ENCODE assay signal across 17 cellular contexts in genomic region chr5:102731704-102732103, GRCh38. TPM values are rescaled to one million over a fixed set of nuclear protein-coding genes. Genes with fewer than 3 reads are reported as not detected.
DNase-seq lines count a peak whose midpoint lies in the region; ATAC-seq, FAIRE-seq and TF ChIP-seq lines count a peak whose summit lies in the region.
"Had no signal": no experiment of that assay in that cellular context is flagged by ENCODE, and none has a peak within 500 bp of the region (broad histone marks: within the 10 kb centered on the region; RNA-seq: fewer than 3 reads in every experiment).

No MANE protein-coding gene starts in this region.

- in situ Hi-C loops in HepG2 (cut with HindIII; ENCODE audit: extremely low pct_ligation_motif_present, low pct_unique_long_range_greater_than_20kb) = no loop called here

- no peaks in the 10 kb centered on the region for H3K36me3 ChIP-seq in HepG2 (replicated peaks in 1 of 2; ENCODE audit: control insufficient read depth in 1 of 2, insufficient read depth in 2 of 2, low read length in 2 of 2)
- H3K36me3 ChIP-seq in right lobe of liver = no peaks in the 10 kb centered on the region
- no peaks in the 10 kb centered on the region for H3K36me3 ChIP-seq in effector memory CD4-positive, alpha-beta T cell (ENCODE audit: control insufficient read depth, insufficient read depth, low read length)
- H3K36me3 ChIP-seq: BLaER1 treated with 17β-estradiol and CSF1 and Interleukin-3, amounts not matched to agents 10 nM and 100 nM; HAP-1 had no signal

- intact Hi-C loops in HepG2 (cut with micrococcal nuclease; ENCODE audit: unreplicated experiment) = no loop called here
- intact Hi-C loops in right lobe of liver (cut with DNase I) = no loop called here

- H3K4me3 ChIP-seq in HepG2 (replicated peaks in 1 of 3; ENCODE audit: insufficient read depth in 1 of 3, low read depth in 2 of 3, low read length in 3 of 3) (no peak overlapping the region), right lobe of liver (no peak overlapping the region)
- no peak overlapping the region for H3K4me3 ChIP-seq in effector memory CD4-positive, alpha-beta T cell (ENCODE audit: insufficient read depth, low read depth, low read length, poor library complexity, severe bottlenecking)
- H3K4me3 ChIP-seq: BLaER1 treated with 17β-estradiol and CSF1 and Interleukin-3, amounts not matched to agents 10 nM and 100 nM; GM23338; HAP-1 had no signal

- H3K4me2 ChIP-seq in HepG2 (ENCODE audit: low read depth, low read length) (no peak overlapping the region), H9 (ENCODE audit: insufficient read depth, insufficient read length, low read length) (no peak overlapping the region)
- H3K4me2 ChIP-seq: BLaER1 treated with 17β-estradiol and CSF1 and Interleukin-3, amounts not matched to agents 10 nM and 100 nM; GM23338 had no signal

- H3K23ac ChIP-seq in H9 (ENCODE audit: insufficient read length, low read depth, low read length) = no peak overlapping the region

- H3K4me3 Mint-ChIP-seq in H9 = no peak overlapping the region
- H3K4me3 Mint-ChIP-seq: CD4-positive, CD25-positive, alpha-beta regulatory T cell; GM23338 had no signal

- H3K4me1 Mint-ChIP-seq in H9 = no peaks in the 10 kb centered on the region
- H3K4me1 Mint-ChIP-seq: CD4-positive, CD25-positive, alpha-beta regulatory T cell; GM23338 had no signal

- H3K14ac ChIP-seq in H9 (ENCODE audit: insufficient read depth, low read length) = no peak overlapping the region

- CTCF ChIA-PET in HepG2 (lab: Yijun Ruan, JAX; ENCODE audit: low intra/inter-chr PET ratio, low total read pairs) = no interaction called here

- WGBS in HepG2 (ENCODE audit: low lambda C conversion rate) = 0% methylated on average over 1 of the region's 1 CpG
- 5% methylated on average over 1 of the region's 1 CpG for WGBS in right lobe of liver (ENCODE audit: insufficient coverage, low coverage, low lambda C conversion rate, missing lambda C conversion rate)
- no CpG with 5 or more reads among the region's 1 CpG for WGBS in H9 (ENCODE audit: extremely low coverage, insufficient read length, low lambda C conversion rate)

- H3K9ac ChIP-seq in HepG2 (ENCODE audit: insufficient read depth, low read depth, low read length) (no peak overlapping the region), H9 (ENCODE audit: extremely low read depth, insufficient read length, low read length) (no peak overlapping the region)
- H3K9ac ChIP-seq: BLaER1 treated with 17β-estradiol and CSF1 and Interleukin-3, amounts not matched to agents 10 nM and 100 nM had no signal

- no peak overlapping the region for H2BK20ac ChIP-seq in H9 (ENCODE audit: low read depth, low read length, poor library complexity, severe bottlenecking)

- H3K27ac ChIP-seq in HepG2 (ENCODE audit: extremely low read length, insufficient read depth, low read length) (no peak overlapping the region), right lobe of liver (no peak overlapping the region), H9 (ENCODE audit: insufficient read length, low read depth, low read length) (no peak overlapping the region)
- H3K27ac ChIP-seq in effector memory CD4-positive, alpha-beta T cell (ENCODE audit: insufficient read depth, low read length, poor library complexity, severe bottlenecking) = no peak overlapping the region
- H3K27ac ChIP-seq: BLaER1 treated with 17β-estradiol and CSF1 and Interleukin-3, amounts not matched to agents 10 nM and 100 nM had no signal

- no peak overlapping the region for H3K56ac ChIP-seq in H9 (ENCODE audit: insufficient read length, low read depth, low read length)

- peaks cover 0 to 4% (median 0%) of the 10 kb centered on the region in 3 experiments; a peak in 1 of 7 replicates for H3K36me3 Mint-ChIP-seq in H9 (ENCODE audit: insufficient read depth in 1 of 3, low read depth in 3 of 3)
- H3K36me3 Mint-ChIP-seq: CD4-positive, CD25-positive, alpha-beta regulatory T cell had no signal

- ATAC-seq in HepG2 (0 out of 3 replicates have a peak, but pooled peaks have one; percentile 35), right lobe of liver (no peak), left lobe of liver (peak; percentile 48), GM19452 (IDR thresholded peaks at IDR 0.05; ENCODE audit: unreplicated experiment) (no peak)
- ATAC-seq: GM23338 had no signal

- POLR2A ChIA-PET in HepG2 (lab: Yijun Ruan, JAX) = no interaction called here

- no peak overlapping the region for H2BK5ac ChIP-seq in H9 (ENCODE audit: insufficient read length, low read length)

- FAIRE-seq in HepG2 (lab: Jason Lieb, UNC) (no peak), RCC 7860 (lab: Jason Lieb, UNC) (peak; percentile 29)
- FAIRE-seq: G401.6, GM12891, HTR-8/SVneo had no signal

- TF ChIP-seq POLR2A in HepG2 (IDR thresholded peaks at IDR 0.05; ENCODE audit: insufficient read depth in 1 of 2, low read depth in 2 of 2, low read length in 2 of 2) (no peak), right lobe of liver (IDR thresholded peaks at IDR 0.05) (no peak)

- no peaks in the 10 kb centered on the region for H3K79me2 ChIP-seq in HepG2 (ENCODE audit: insufficient read depth, low read length)
- H3K79me2 ChIP-seq in H9 (ENCODE audit: insufficient read depth, low read length) = no peaks in the 10 kb centered on the region

- H2AFZ ChIP-seq in HepG2 (ENCODE audit: low read length) (no peak overlapping the region), H9 (ENCODE audit: low read length) (no peak overlapping the region)
- H2AFZ ChIP-seq: GM23338 had no signal

- no peak overlapping the region for H3T11ph ChIP-seq in H9 (ENCODE audit: low read length)

- DNase-seq in HepG2 (ENCODE audit: low spot score) (no peak), right lobe of liver (no peak), RCC 7860 (ENCODE audit: low spot score) (no peak), left lobe of liver (ENCODE audit: low spot score) (no peak), H9 (no peak)
- DNase-seq in effector memory CD4-positive, alpha-beta T cell = no peak
- DNase-seq: ACHN; CD4-positive, CD25-positive, alpha-beta regulatory T cell; DMS79 treated with DMSO at 0.1 percent for 48 hours; EL had no signal

- H3K9me3 ChIP-seq in HepG2 (ENCODE audit: low read length) (no peaks in the 10 kb centered on the region), right lobe of liver (no peaks in the 10 kb centered on the region), H9 (ENCODE audit: control insufficient read depth, low read depth, low read length) (no peaks in the 10 kb centered on the region)
- no peaks in the 10 kb centered on the region for H3K9me3 ChIP-seq in effector memory CD4-positive, alpha-beta T cell (ENCODE audit: control insufficient read depth, low read length)
- H3K9me3 ChIP-seq: HAP-1 had no signal

- H3K27me3 ChIP-seq in HepG2 (ENCODE audit: control insufficient read depth in 1 of 2, insufficient read depth in 2 of 2, low read length in 2 of 2) = peaks cover 0 to 12% of the 10 kb centered on the region in 2 experiments; a peak in 2 of 5 replicates
- no peaks in the 10 kb centered on the region for H3K27me3 ChIP-seq in right lobe of liver
- no peaks in the 10 kb centered on the region for H3K27me3 ChIP-seq in H9 (ENCODE audit: insufficient read depth, low read length)
- H3K27me3 ChIP-seq in effector memory CD4-positive, alpha-beta T cell (replicated peaks; ENCODE audit: control insufficient read depth, insufficient read depth, low read length, poor library complexity, severe bottlenecking) = no peaks in the 10 kb centered on the region
- H3K27me3 ChIP-seq: BLaER1 treated with 17β-estradiol and CSF1 and Interleukin-3, amounts not matched to agents 10 nM and 100 nM had no signal

- no peak overlapping the region for H3K27ac Mint-ChIP-seq in H9
- H3K27ac Mint-ChIP-seq: CD4-positive, CD25-positive, alpha-beta regulatory T cell; GM23338 had no signal

- no peak overlapping the region for H3K4ac ChIP-seq in H9 (ENCODE audit: low read depth, low read length)

- H3K18ac ChIP-seq in H9 (ENCODE audit: insufficient read length, low read depth, low read length) = no peak overlapping the region

- no peaks in the 10 kb centered on the region for H3K27me3 Mint-ChIP-seq in H9 (ENCODE audit: low read depth)

- no peak overlapping the region for H2BK120ac ChIP-seq in H9 (ENCODE audit: low read depth, low read length, poor library complexity, severe bottlenecking)

- H4K5ac ChIP-seq in H9 (ENCODE audit: insufficient read length, low read depth, low read length) = no peak overlapping the region

- BruUV-seq in HepG2 (replicated peaks; lab: Mats Ljungman, UMichigan) = no TSS peak

- no peaks in the 10 kb centered on the region for H3K23me2 ChIP-seq in H9 (ENCODE audit: insufficient read length, low read depth, low read length, poor library complexity, severe bottlenecking)

- no peak overlapping the region for H2BK12ac ChIP-seq in H9 (ENCODE audit: insufficient read length, low read depth, low read length)

- H4K20me1 ChIP-seq in HepG2 (ENCODE audit: insufficient read depth, low read length) (no peaks in the 10 kb centered on the region), H9 (ENCODE audit: control insufficient read depth, insufficient read depth, insufficient read length) (no peaks in the 10 kb centered on the region)
- H4K20me1 ChIP-seq: BLaER1 treated with 17β-estradiol and CSF1 and Interleukin-3, amounts not matched to agents 10 nM and 100 nM had no signal

- no peak overlapping the region for H4K91ac ChIP-seq in H9 (ENCODE audit: insufficient read length, low read depth, low read length)

- H4K8ac ChIP-seq in H9 (replicated peaks; ENCODE audit: insufficient read length, low read depth, low read length) = no peak overlapping the region

- no peak for TF ChIP-seq EP300 in HepG2 (IDR thresholded peaks at IDR 0.05; ENCODE audit: low read depth in 2 of 2, low read length in 2 of 2)
- no peak for TF ChIP-seq EP300 in HepG2 (CRISPR knock-in tag; IDR thresholded peaks at IDR 0.05; ENCODE audit: borderline replicate concordance)

- H3K4me1 ChIP-seq in HepG2 (ENCODE audit: insufficient read depth, low read length) (no peaks in the 10 kb centered on the region), right lobe of liver (no peaks in the 10 kb centered on the region), H9 (ENCODE audit: insufficient read depth, low read length) (no peaks in the 10 kb centered on the region)
- no peaks in the 10 kb centered on the region for H3K4me1 ChIP-seq in effector memory CD4-positive, alpha-beta T cell (ENCODE audit: control insufficient read depth, insufficient read depth, low read length, poor library complexity, severe bottlenecking)
- H3K4me1 ChIP-seq: BLaER1 treated with 17β-estradiol and CSF1 and Interleukin-3, amounts not matched to agents 10 nM and 100 nM; HAP-1 had no signal

- TF ChIP-seq CTCF in HepG2 (CRISPR knock-in tag; IDR thresholded peaks at IDR 0.05) = no peak
- TF ChIP-seq CTCF in right lobe of liver (IDR thresholded peaks at IDR 0.05) = peak in 1 of 4 donors; percentile 14
- TF ChIP-seq CTCF in H9 (conservative IDR thresholded peaks at IDR 0.05) = no peak

- no peak overlapping the region for H2AK5ac ChIP-seq in H9 (ENCODE audit: insufficient read length, low read length)

- H3K9me3 Mint-ChIP-seq in H9 = no peaks in the 10 kb centered on the region
- H3K9me3 Mint-ChIP-seq: CD4-positive, CD25-positive, alpha-beta regulatory T cell; GM23338 had no signal

- no peak overlapping the region for H2BK15ac ChIP-seq in H9 (ENCODE audit: low read depth, low read length)

- no peaks in the 10 kb centered on the region for H3K79me1 ChIP-seq in H9 (ENCODE audit: insufficient read depth, low read depth, low read length, poor library complexity, severe bottlenecking)

- TF ChIP-seq RAD21 in HepG2 (CRISPR knock-in tag; IDR thresholded peaks at IDR 0.05) = no peak

RNA-seq across cellular contexts. Expression of gene PAM, which starts 23.4 kb away (rescaled TPM):
- total RNA-seq in HepG2 (2016; rRNA removed; fragmentation: Illumina TruSeq; extraction: Trizol) (14.5 and 20.2 TPM in 2 replicates), right lobe of liver (10 to 100 TPM; 10.9 to 22.7 (median 16.8) TPM), left lobe of liver (15.6 TPM), H9 (2021) (31.5 and 34.9 TPM in 2 replicates)
- 2.9 and 4.1 TPM in 2 replicates for total RNA-seq in HepG2 (2016; cell fraction: cytosol; rRNA removed; fragmentation: Illumina TruSeq; extraction: Trizol; ENCODE audit: low read depth)
- total RNA-seq in HepG2 (2016; cell fraction: insoluble cytoplasmic fraction; rRNA removed; fragmentation: Illumina TruSeq; extraction: Trizol) = 15.9 and 21.2 TPM in 2 replicates
- total RNA-seq in HepG2 (2016; cell fraction: membrane; rRNA removed; fragmentation: Illumina TruSeq; extraction: Trizol) = 11.0 and 12.0 TPM in 2 replicates
- total RNA-seq in HepG2 (2016; cell fraction: nucleus; rRNA removed; fragmentation: Illumina TruSeq; extraction: Trizol) = 26.2 and 31.9 TPM in 2 replicates
- 65.9 and 79.1 TPM in 2 replicates for polyA plus RNA-seq in HepG2 (2011; rRNA removed)
- polyA plus RNA-seq in HepG2 (2011; cell fraction: cytosol; rRNA removed) = 32.9 and 50.9 TPM in 2 replicates
- 21.8 and 24.3 TPM in 2 replicates for polyA plus RNA-seq in HepG2 (2011; cell fraction: nucleus; rRNA removed)
- polyA plus RNA-seq in HepG2 (2012) = 45.1 and 59.9 TPM in 2 replicates
- polyA plus RNA-seq in HepG2 (2016; cell fraction: cytosol; fragmentation: Illumina TruSeq; extraction: Trizol; ENCODE audit: low read depth) = 2.9 TPM in 2 replicates
- polyA plus RNA-seq in HepG2 (2016; cell fraction: insoluble cytoplasmic fraction; fragmentation: Illumina TruSeq; extraction: Trizol; ENCODE audit: low read depth) = 13.7 and 15.8 TPM in 2 replicates
- polyA plus RNA-seq in HepG2 (2016; cell fraction: membrane; fragmentation: Illumina TruSeq; extraction: Trizol; ENCODE audit: low read depth) = 7.8 and 9.1 TPM in 2 replicates
- 28.2 and 31.3 TPM in 2 replicates for polyA plus RNA-seq in HepG2 (2016; cell fraction: nucleus; fragmentation: Illumina TruSeq; extraction: Trizol; ENCODE audit: insufficient read depth, low read depth)
- polyA minus RNA-seq in HepG2 (2011; rRNA and poly(A)+ RNA removed; ENCODE audit: low replicate concordance) = 90.8 and 98.2 TPM in 2 replicates
- 38.8 and 52.7 TPM in 2 replicates for polyA minus RNA-seq in HepG2 (2011; cell fraction: cytosol; rRNA and poly(A)+ RNA removed)
- polyA minus RNA-seq in HepG2 (2011; cell fraction: nucleus; rRNA and poly(A)+ RNA removed) = 80.4 and 84.7 TPM in 2 replicates

Comparison
In these comparisons a context has a peak if more than half of its experiments do, and no peak if none do; other contexts are left out.
1. ATAC-seq: peak in HepG2 (single experiment) and left lobe of liver (single experiment); none in right lobe of liver (0 of 4) and GM19452 (single experiment).